ENCODE assay signal across 23 cellular contexts in genomic region chr13:100130930-100131511, GRCh38. TPM values are rescaled to one million over a fixed set of nuclear protein-coding genes. Genes with fewer than 3 reads are reported as not detected.
DNase-seq lines count a peak whose midpoint lies in the region; ATAC-seq, FAIRE-seq and TF ChIP-seq lines count a peak whose summit lies in the region.
"Had no signal": no experiment of that assay in that cellular context is flagged by ENCODE, and none has a peak within 500 bp of the region (broad histone marks: within the 10 kb centered on the region; RNA-seq: fewer than 3 reads in every experiment).

No MANE protein-coding gene starts in this region.

- TF ChIP-seq POLR2A in endothelial cell of umbilical vein (IDR thresholded peaks at IDR 0.05; ENCODE audit: low read depth, low read length), result no peak

- ATAC-seq in HG03175 (IDR thresholded peaks at IDR 0.05; ENCODE audit: unreplicated experiment) (no peak), HG03439 (IDR thresholded peaks at IDR 0.05; ENCODE audit: unreplicated experiment) (no peak)
- ATAC-seq: CD8-positive, alpha-beta T cell; HepG2 had no signal

- intact Hi-C loops in endothelial cell of umbilical vein (cut with micrococcal nuclease), result no loop called here

- no peak for FAIRE-seq in endothelial cell of umbilical vein (lab: Jason Lieb, UNC)
- no peak for FAIRE-seq in urothelium cell line (lab: Jason Lieb, UNC)
- FAIRE-seq: A549, GM12891, GM18507, HepG2, RCC 7860 had no signal

- no peaks in the 10 kb centered on the region for H3K9me1 ChIP-seq in endothelial cell of umbilical vein (replicated peaks; ENCODE audit: control insufficient read depth, extremely low read depth, insufficient read depth, low read length)

- H3K27me3 ChIP-seq in endothelial cell of umbilical vein (ENCODE audit: control insufficient read depth in 2 of 2, insufficient read depth in 2 of 2, low read length in 2 of 2) (no peaks in the 10 kb centered on the region), osteoblast (ENCODE audit: insufficient read depth, low read length) (no peaks in the 10 kb centered on the region)
- H3K27me3 ChIP-seq: BLaER1 treated with 17β-estradiol and CSF1 and Interleukin-3, amounts not matched to agents 10 nM and 100 nM had no signal

- DNase-seq in Ammon's horn (ENCODE audit: low spot score) (peak; percentile 15), endothelial cell of umbilical vein (ENCODE audit: low read depth, low spot score) (no peak), medulla oblongata (ENCODE audit: extremely low spot score) (peak; percentile 22), urothelium cell line (ENCODE audit: low spot score) (no peak), osteoblast (ENCODE audit: insufficient read length, low spot score, missing footprints) (no peak)
- DNase-seq: Calu3; CD8-positive, alpha-beta T cell; EL; HCEC 1CT; KG1; NCI-H1694 treated with DMSO at 0.1 percent for 48 hours; NCI-H748 treated with DMSO at 0.1 percent for 48 hours; SHP77 had no signal

- H2AFZ ChIP-seq in endothelial cell of umbilical vein (ENCODE audit: low read depth, low read length), result no peak overlapping the region
- no peak overlapping the region for H2AFZ ChIP-seq in osteoblast (ENCODE audit: low read length)

- H4K20me1 ChIP-seq in endothelial cell of umbilical vein (replicated peaks; ENCODE audit: control insufficient read depth, extremely low read depth, insufficient read depth, low read length), result no peaks in the 10 kb centered on the region
- no peaks in the 10 kb centered on the region for H4K20me1 ChIP-seq in osteoblast (ENCODE audit: insufficient read depth, low read length)
- H4K20me1 ChIP-seq: BLaER1 treated with 17β-estradiol and CSF1 and Interleukin-3, amounts not matched to agents 10 nM and 100 nM had no signal

- no peak overlapping the region for H3K4me3 ChIP-seq in HEK293 (ENCODE audit: low read depth, low read length)
- H3K4me3 ChIP-seq in endothelial cell of umbilical vein (replicated peaks in 1 of 3; ENCODE audit: insufficient read depth in 1 of 3, low read depth in 1 of 3, low read length in 3 of 3), result no peak overlapping the region
- no peak overlapping the region for H3K4me3 ChIP-seq in osteoblast (ENCODE audit: insufficient read depth, low read length)
- H3K4me3 ChIP-seq: A549; BLaER1 treated with 17β-estradiol and CSF1 and Interleukin-3, amounts not matched to agents 10 nM and 100 nM; SK-N-MC had no signal

- H3K9me3 ChIP-seq in HEK293 (ENCODE audit: control insufficient read depth, insufficient read depth, low read depth, low read length) (no peaks in the 10 kb centered on the region), endothelial cell of umbilical vein (replicated peaks; ENCODE audit: control insufficient read depth, insufficient read depth, low read length) (no peaks in the 10 kb centered on the region), osteoblast (ENCODE audit: low read depth, low read length) (no peaks in the 10 kb centered on the region)
- H3K9me3 ChIP-seq: A549; BLaER1 treated with 17β-estradiol and CSF1 and Interleukin-3, amounts not matched to agents 10 nM and 100 nM had no signal

- H3K4me2 ChIP-seq in endothelial cell of umbilical vein (ENCODE audit: insufficient read depth, low read length) (no peak overlapping the region), osteoblast (ENCODE audit: insufficient read depth, low read length) (no peak overlapping the region)

- H3K27ac ChIP-seq in HEK293 (ENCODE audit: extremely low read depth, low read depth, low read length) (no peak overlapping the region), endothelial cell of umbilical vein (ENCODE audit: insufficient read depth, low read depth, low read length) (peak overlapping the region; percentile 57), osteoblast (ENCODE audit: low read depth, low read length) (no peak overlapping the region)
- H3K27ac ChIP-seq: BLaER1 treated with 17β-estradiol and CSF1 and Interleukin-3, amounts not matched to agents 10 nM and 100 nM; SK-N-MC had no signal

- POLR2A ChIA-PET in HEK293 (lab: Yijun Ruan, JAX) (no interaction called here), endothelial cell of umbilical vein (lab: Charles Lee) (no interaction called here)

- BruUV-seq in endothelial cell of umbilical vein (replicated peaks; lab: Mats Ljungman, UMichigan), result no TSS peak

- TF ChIP-seq CTCF in HEK293 (tag by site-specific recombination; IDR thresholded peaks at IDR 0.05), result no peak
- TF ChIP-seq CTCF in endothelial cell of umbilical vein (IDR thresholded peaks at IDR 0.05; ENCODE audit: extremely low read depth in 1 of 2, insufficient read depth in 1 of 2, low read depth in 1 of 2, low read length in 2 of 2), result no peak
- TF ChIP-seq CTCF in osteoblast (IDR thresholded peaks at IDR 0.05; ENCODE audit: extremely low read depth, low read depth, low read length), result no peak

- H3K79me2 ChIP-seq in endothelial cell of umbilical vein (ENCODE audit: control insufficient read depth, insufficient read depth, low read length), result no peaks in the 10 kb centered on the region
- H3K79me2 ChIP-seq in osteoblast (ENCODE audit: insufficient read depth, low read length), result no peaks in the 10 kb centered on the region

- no peaks in the 10 kb centered on the region for H3K36me3 ChIP-seq in HEK293 (ENCODE audit: control insufficient read depth in 2 of 2, insufficient read depth in 1 of 2, low read length in 2 of 2)
- peaks cover 0 to 2% of the 10 kb centered on the region in 2 experiments for H3K36me3 ChIP-seq in endothelial cell of umbilical vein (ENCODE audit: control insufficient read depth in 2 of 2, extremely low read depth in 1 of 2, insufficient read depth in 2 of 2, low read length in 2 of 2)
- H3K36me3 ChIP-seq in osteoblast (ENCODE audit: insufficient read depth, low read length), result no peaks in the 10 kb centered on the region
- H3K36me3 ChIP-seq: BLaER1 treated with 17β-estradiol and CSF1 and Interleukin-3, amounts not matched to agents 10 nM and 100 nM had no signal

- H3K9ac ChIP-seq in endothelial cell of umbilical vein (replicated peaks; ENCODE audit: extremely low read depth, insufficient read depth, low read length), result no peak overlapping the region
- H3K9ac ChIP-seq: BLaER1 treated with 17β-estradiol and CSF1 and Interleukin-3, amounts not matched to agents 10 nM and 100 nM had no signal

- dilution Hi-C loops in endothelial cell of umbilical vein (cut with MboI; ENCODE audit: extremely low pct_ligation_motif_present, low sequenced_read_pairs), result no loop called here

- peaks cover 8% of the 10 kb centered on the region for H3K4me1 ChIP-seq in HEK293 (ENCODE audit: control insufficient read depth, insufficient read depth, low read length)
- H3K4me1 ChIP-seq in endothelial cell of umbilical vein (ENCODE audit: control insufficient read depth, extremely low read depth, insufficient read depth, low read length), result peaks cover 20% of the 10 kb centered on the region
- H3K4me1 ChIP-seq in osteoblast (ENCODE audit: insufficient read depth, low read length), result peaks cover 18% of the 10 kb centered on the region

- CTCF ChIA-PET in HEK293 (lab: Yijun Ruan, JAX), result interaction anchor here (0.6 to 0.7 kb wide), 3 partner anchors 150 to 958 kb away, joined by 3 to 4 read pairs (median 3); no protein-coding TSS in a partner anchor
- CTCF ChIA-PET in endothelial cell of umbilical vein (lab: Charles Lee), result interaction anchor here (1.1 to 1.9 kb wide), 2 partner anchors 102 to 104 kb away, joined by 3 to 9 read pairs; no protein-coding TSS in a partner anchor

TF ChIP-seq in HEK293, 187 proteins besides CTCF, POLR2A, EP300 and RAD21:
- peak; percentile 90 for TF ChIP-seq PRDM1 (tag by site-specific recombination; IDR thresholded peaks at IDR 0.05)
- TF ChIP-seq ZBTB1 (tag by site-specific recombination; IDR thresholded peaks at IDR 0.05), result no peak

TF ChIP-seq in endothelial cell of umbilical vein, 7 proteins besides CTCF, POLR2A, EP300 and RAD21:
- TF ChIP-seq POLR2AphosphoS5 (IDR thresholded peaks at IDR 0.05; ENCODE audit: insufficient read depth, low read depth, low read length) (no peak), MAX (IDR thresholded peaks at IDR 0.05; ENCODE audit: insufficient read depth, insufficient read length) (no peak), MYC (IDR thresholded peaks at IDR 0.05; ENCODE audit: low read depth, low read length) (no peak), GATA2 (IDR thresholded peaks at IDR 0.05; ENCODE audit: insufficient read depth, insufficient read length, low read depth, low read length) (no peak), EZH2 (IDR thresholded peaks at IDR 0.05; ENCODE audit: borderline replicate concordance, low read depth, low read length, severe bottlenecking) (no peak), FOS (IDR thresholded peaks at IDR 0.05; ENCODE audit: borderline replicate concordance, insufficient read depth, low read length) (no peak), JUN (IDR thresholded peaks at IDR 0.05; ENCODE audit: borderline replicate concordance, insufficient read depth, insufficient read length, low read depth) (no peak)

RNA-seq across cellular contexts. Expression of gene PCCA, which starts 42.1 kb away (rescaled TPM):
- 19.8 and 20.2 TPM in 2 replicates for total RNA-seq in endothelial cell of umbilical vein
- 5.1 and 5.7 TPM in 2 replicates for polyA plus RNA-seq in endothelial cell of umbilical vein
- polyA plus RNA-seq in endothelial cell of umbilical vein (2011; cell fraction: cytosol; rRNA removed), result 6.2 and 7.5 TPM in 2 replicates
- 17.1 and 23.7 TPM in 2 replicates for polyA plus RNA-seq in endothelial cell of umbilical vein (2011; cell fraction: nucleus; rRNA removed)
- 16.4 and 18.1 TPM in 2 replicates for polyA plus RNA-seq in endothelial cell of umbilical vein (2012)
- 16.6 and 30.2 TPM in 2 replicates for polyA minus RNA-seq in endothelial cell of umbilical vein
- polyA minus RNA-seq in endothelial cell of umbilical vein (2011; cell fraction: cytosol; rRNA and poly(A)+ RNA removed), result 6.2 TPM
- polyA minus RNA-seq in endothelial cell of umbilical vein (2011; cell fraction: nucleus; rRNA and poly(A)+ RNA removed), result 44.4 and 67.0 TPM in 2 replicates
- total RNA-seq in osteoblast, result 40.5 and 51.0 TPM in 2 replicates

Comparison
In these comparisons a context has a peak if more than half of its experiments do, and no peak if none do; other contexts are left out.
1. DNase-seq: peak in Ammon's horn (single experiment) and medulla oblongata (single experiment); none in endothelial cell of umbilical vein (single experiment), urothelium cell line (single experiment) and osteoblast (single experiment).